8 cellular contexts compared by ENCODE assay signal in genomic region chr13:25934127-25934526, GRCh38.
"Had no signal": no experiment of that assay in that cellular context is flagged by ENCODE, and none has a peak within 500 bp of the region (broad histone marks: within the 10 kb centered on the region; RNA-seq: fewer than 3 reads in every experiment).

No MANE protein-coding gene starts in this region.

- H3K4me3 Mint-ChIP-seq: IgD-negative memory B cell had no signal

- H3K27ac Mint-ChIP-seq: IgD-negative memory B cell had no signal

- DNase-seq: IMR-90, KBM-7, KG1 had no signal

- H3K4me2 ChIP-seq: KMS-11 had no signal

- H3K4me3 ChIP-seq: K562 had no signal

- H3K9ac ChIP-seq: KMS-11 had no signal

- H3K27ac ChIP-seq: HL-60, KMS-11 had no signal

- ATAC-seq: HepG2, K562 had no signal
